In genomic region chr10:63083904-63084689, GRCh38 we compare ENCODE assay signal across 8 cellular contexts. TPM values are rescaled to one million over a fixed set of nuclear protein-coding genes. Genes with fewer than 3 reads are reported as not detected.
DNase-seq lines count a peak whose midpoint lies in the region; ATAC-seq and TF ChIP-seq lines count a peak whose summit lies in the region.

No MANE protein-coding gene starts in this region.

- H3K4me3 Mint-ChIP-seq in HFFc6 (no peak overlapping the region), MCF 10A (ENCODE audit: unreplicated experiment) (no peak overlapping the region)

- H3K9me3 Mint-ChIP-seq in HFFc6 (no peaks in the 10 kb centered on the region), MCF 10A (ENCODE audit: unreplicated experiment) (no peaks in the 10 kb centered on the region)

- peaks cover 3% of the 10 kb centered on the region for H3K27me3 Mint-ChIP-seq in HFFc6 (ENCODE audit: insufficient read depth)
- no peaks in the 10 kb centered on the region for H3K27me3 Mint-ChIP-seq in MCF 10A (ENCODE audit: insufficient read depth, unreplicated experiment)

- H3K36me3 Mint-ChIP-seq in HFFc6 (ENCODE audit: low read depth): no peaks in the 10 kb centered on the region
- no peaks in the 10 kb centered on the region for H3K36me3 Mint-ChIP-seq in MCF 10A (ENCODE audit: insufficient read depth, unreplicated experiment)

- ATAC-seq in GM18873 (IDR thresholded peaks at IDR 0.05; ENCODE audit: low FRiP score, unreplicated experiment): no peak

- intact Hi-C loops in MCF 10A (cut with micrococcal nuclease): loop anchor here (1.0 to 10.0 kb wide), 10 partner anchors 31 to 649 kb away; partner anchors contain the start of gene NRBF2

- BruUV-seq in MCF 10A (replicated peaks; lab: Mats Ljungman, UMichigan): no TSS peak

- POLR2A ChIA-PET in MCF 10A (lab: Yijun Ruan, JAX): interaction anchor here (0.6 to 1.7 kb wide), 4 partner anchors 49 to 474 kb away, joined by 3 to 6 read pairs (median 3); partner anchors contain the start of gene NRBF2

- DNase-seq in HFFc6 (peak; percentile 74), NCI-H1436 treated with DMSO at 0.1 percent for 48 hours (lab: John Stamatoyannopoulos, UW) (peak; percentile 7), T follicular helper cell (ENCODE audit: low read depth) (peak; percentile 8), MCF 10A (ENCODE audit: unreplicated experiment) (peak; percentile 82), iris pigment epithelial cell (ENCODE audit: low read depth) (peak; percentile 83), smooth muscle cell of the brain vasculature (ENCODE audit: low read depth, low spot score) (peak; percentile 55)

- H3K27ac Mint-ChIP-seq in HFFc6: no peak overlapping the region
- H3K27ac Mint-ChIP-seq in MCF 10A (ENCODE audit: low read depth, unreplicated experiment): no peak overlapping the region

- H3K4me1 Mint-ChIP-seq in HFFc6 (ENCODE audit: low read depth) (peaks cover 15% of the 10 kb centered on the region), MCF 10A (ENCODE audit: insufficient read depth, unreplicated experiment) (no peaks in the 10 kb centered on the region)

- CTCF ChIA-PET in MCF 10A (lab: Yijun Ruan, JAX): interaction anchor here (0.6 to 7.4 kb wide), 28 partner anchors 9 to 651 kb away, joined by 3 to 60 read pairs (median 4); partner anchors contain the start of gene EGR2

- peak; percentile 61 for TF ChIP-seq CTCF in GM12872 (IDR thresholded peaks at IDR 0.05; ENCODE audit: insufficient read depth, low read depth, low read length)
- TF ChIP-seq CTCF in HFFc6 (IDR thresholded peaks at IDR 0.05): peak; percentile 82
- peak; percentile 74 for TF ChIP-seq CTCF in MCF 10A (IDR thresholded peaks at IDR 0.05; ENCODE audit: unreplicated experiment)

RNA-seq across cellular contexts. Expression of gene NRBF2, which starts 49.0 kb away (rescaled TPM):
- total RNA-seq in HFFc6 (2021; fragmentation: NEBNext Ultra II Directional; extraction: Animal tissue kit (Norgen Biotek cat#: 25700)): 10 to 100 TPM; 25.6 to 31.2 (median 28.0) TPM
- total RNA-seq in MCF 10A (2022): 44.9 and 56.9 TPM in 2 replicates

Comparison
In these comparisons a context has a peak if more than half of its experiments do, and no peak if none do; other contexts are left out.
1. DNase-seq: peak in every context shown above with its lines; median percentile 83 in iris pigment epithelial cell; 82 in MCF 10A; 74 in HFFc6; 55 in smooth muscle cell of the brain vasculature; 8 in T follicular helper cell; 7 in NCI-H1436 treated with DMSO at 0.1 percent for 48 hours.